ENCODE assay signal across 8 cellular contexts in the genomic region with DNA sequence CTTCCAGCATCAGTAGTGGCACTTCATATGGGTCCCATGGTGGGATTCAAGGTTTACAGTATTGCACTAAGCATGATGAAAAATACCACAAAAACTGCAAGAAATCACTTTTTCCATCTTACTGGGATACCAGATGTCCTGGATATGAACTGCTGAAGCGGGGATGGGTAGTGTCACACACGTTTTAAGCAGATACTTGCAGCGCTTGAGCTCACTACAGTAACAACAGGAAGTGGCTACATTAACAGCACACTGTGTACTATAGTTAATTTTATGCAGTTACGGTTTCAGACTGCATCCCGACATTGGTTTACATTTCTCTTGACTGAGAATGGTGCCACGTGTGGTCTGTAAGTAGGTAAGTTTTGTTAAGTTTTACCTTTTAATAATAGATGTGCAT. TPM values are rescaled to one million over a fixed set of nuclear protein-coding genes. Genes with fewer than 3 reads are reported as not detected.
DNase-seq lines count a peak whose midpoint lies in the region; ATAC-seq lines count a peak whose summit lies in the region.

No MANE protein-coding gene starts in this region.

- no peaks in the 10 kb centered on the region for H3K27me3 Mint-ChIP-seq in T-helper 17 cell

- H3K9me3 ChIP-seq in T-helper 17 cell (ENCODE audit: control insufficient read depth, low read length, poor library complexity, severe bottlenecking), result no peaks in the 10 kb centered on the region

- H3K4me3 ChIP-seq in skeletal muscle cell (ENCODE audit: low read depth, low read length), result no peak overlapping the region

- peaks cover 64% of the 10 kb centered on the region for H3K4me1 Mint-ChIP-seq in T-helper 17 cell

- intact Hi-C loops in head of caudate nucleus (cut with DNase I), result no loop called here

- ATAC-seq in GM19025 (IDR thresholded peaks at IDR 0.05; ENCODE audit: low read depth, unreplicated experiment) (peak; percentile 19), HG02798 (IDR thresholded peaks at IDR 0.05; ENCODE audit: poor library complexity, unreplicated experiment) (peak; percentile 30), T-helper 17 cell (peak; percentile 40)

- H3K27ac Mint-ChIP-seq in T-helper 17 cell, result peak overlapping the region; percentile 100

- H3K4me3 Mint-ChIP-seq in T-helper 17 cell, result peak overlapping the region; percentile 98

- H3K36me3 Mint-ChIP-seq in T-helper 17 cell (ENCODE audit: low read depth), result peaks cover 4% of the 10 kb centered on the region

- peak in 1 of 3 donors; percentile 17 for DNase-seq in T-helper 17 cell
- peak; percentile 62 for DNase-seq in skeletal muscle cell (ENCODE audit: low read depth)
- DNase-seq in mesenteric fat pad (ENCODE audit: low spot score), result no peak
- DNase-seq in head of caudate nucleus, result no peak
- no peak for DNase-seq in COLO829 (ENCODE audit: low spot score)
- no peak for DNase-seq in ureter (ENCODE audit: low spot score)

RNA-seq across cellular contexts. Expression of a gene that starts 3.5 kb away (rescaled TPM):
- total RNA-seq in T-helper 17 cell, result 100 to 1,000 TPM; 124 to 141 TPM
- total RNA-seq in mesenteric fat pad, result 16.2 TPM
- 14.2 TPM for total RNA-seq in ureter

RNA-seq across cellular contexts. Expression of a gene that starts 14.2 kb away (rescaled TPM):
- total RNA-seq in T-helper 17 cell (10 to 100 TPM; 32.2 to 41.0 TPM), mesenteric fat pad (23.3 TPM), ureter (17.4 TPM)
